8 cellular contexts compared by ENCODE assay signal in the genomic region with DNA sequence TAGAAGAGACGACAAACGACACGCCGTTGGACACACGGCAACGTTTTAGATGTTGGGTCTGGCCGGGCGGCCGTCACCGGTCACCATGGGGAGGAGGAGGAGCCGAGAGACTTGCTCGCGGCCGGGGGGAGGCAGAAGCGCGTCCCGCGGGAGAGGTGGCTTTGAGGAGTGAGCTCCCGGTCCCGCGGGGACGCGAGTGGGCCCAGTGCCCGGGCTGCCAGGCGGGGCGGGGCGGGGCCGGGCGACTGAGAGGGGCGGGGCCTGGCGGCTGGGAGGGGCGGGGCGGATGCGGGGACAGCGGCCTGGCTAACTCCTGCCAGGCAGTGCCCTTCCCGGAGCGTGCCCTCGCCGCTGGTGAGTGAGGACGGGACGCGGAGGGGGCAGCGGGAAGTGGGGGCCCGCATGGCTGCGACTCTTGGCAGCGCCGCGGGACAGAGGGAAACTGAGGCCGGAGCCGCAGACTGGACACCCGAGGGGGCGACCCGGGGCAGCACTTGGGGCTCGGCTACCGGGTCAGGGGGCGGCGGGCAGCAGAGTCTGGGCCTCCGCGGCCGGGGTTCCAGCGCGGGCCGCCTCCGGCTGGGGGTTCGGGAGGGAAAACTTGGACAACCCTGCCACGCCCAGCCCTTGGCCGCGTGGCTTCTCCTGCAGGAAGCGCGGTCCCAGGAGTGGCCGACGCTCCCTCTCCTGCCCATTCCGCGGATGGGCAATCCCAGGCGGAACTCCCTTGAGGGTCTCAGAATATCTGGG. TPM values are rescaled to one million over a fixed set of nuclear protein-coding genes. Genes with fewer than 3 reads are reported as not detected.
DNase-seq lines count a peak whose midpoint lies in the region; ATAC-seq and TF ChIP-seq lines count a peak whose summit lies in the region.

TSS of gene TSPO (plus strand) at position 309 of the 750 bp plus-strand sequence. CDS start 7,680 bp downstream, outside the sequence.

- peaks cover 8% of the 10 kb centered on the region for H3K4me1 ChIP-seq in ACC112 (ENCODE audit: control insufficient read depth, insufficient read depth, low read length, unreplicated experiment)
- H3K4me1 ChIP-seq in RWPE2 (ENCODE audit: insufficient read depth, poor library complexity, severe bottlenecking), result peaks cover 6% of the 10 kb centered on the region
- peaks cover 79 to 90% of the 10 kb centered on the region in 2 experiments for H3K4me1 ChIP-seq in neutrophil (ENCODE audit: control insufficient read depth in 1 of 2, insufficient read depth in 1 of 2, low read depth in 1 of 2, low read length in 1 of 2)
- H3K4me1 ChIP-seq in suprapubic skin, result peaks cover 66% of the 10 kb centered on the region

- no peak for TF ChIP-seq CTCF in RWPE2 (IDR thresholded peaks at IDR 0.05; ENCODE audit: poor library complexity, severe bottlenecking)
- TF ChIP-seq CTCF in neutrophil (IDR thresholded peaks at IDR 0.05), result no peak
- no peak for TF ChIP-seq CTCF in suprapubic skin (IDR thresholded peaks at IDR 0.05)

- H3K36me3 ChIP-seq in ACC112 (ENCODE audit: insufficient read depth, low read length), result no peaks in the 10 kb centered on the region
- H3K36me3 ChIP-seq in RWPE2 (ENCODE audit: low read depth), result 0 out of 2 replicates have a peak, but pooled peaks cover 7% of the 10 kb centered on the region
- H3K36me3 ChIP-seq in neutrophil, result peaks cover 9% of the 10 kb centered on the region
- H3K36me3 ChIP-seq in suprapubic skin, result no peaks in the 10 kb centered on the region

- TF ChIP-seq EP300 in suprapubic skin (IDR thresholded peaks at IDR 0.05), result no peak

- peak within 1 kb of the TSS; percentile 47 for H3K27ac ChIP-seq in ACC112 (ENCODE audit: low read depth, low read length)
- peak within 1 kb of the TSS; percentile 89 for H3K27ac ChIP-seq in RWPE2 (ENCODE audit: poor library complexity, severe bottlenecking)
- H3K27ac ChIP-seq in neutrophil, result peak within 1 kb of the TSS; percentile 93
- H3K27ac ChIP-seq in suprapubic skin, result peak within 1 kb of the TSS; percentile 94

- no peaks in the 10 kb centered on the region for H3K9me3 ChIP-seq in RWPE2 (ENCODE audit: severe bottlenecking)
- no peaks in the 10 kb centered on the region for H3K9me3 ChIP-seq in neutrophil
- H3K9me3 ChIP-seq in suprapubic skin, result no peaks in the 10 kb centered on the region

- H2AFZ ChIP-seq in ACC112 (ENCODE audit: low read length, unreplicated experiment), result peak within 1 kb of the TSS; percentile 14

- H3K27me3 ChIP-seq in ACC112 (ENCODE audit: insufficient read depth, low read length) (no peaks in the 10 kb centered on the region), RWPE2 (ENCODE audit: insufficient read depth, poor library complexity, severe bottlenecking) (no peaks in the 10 kb centered on the region), neutrophil (no peaks in the 10 kb centered on the region), suprapubic skin (no peaks in the 10 kb centered on the region)

- peak; percentile 60 for DNase-seq in GM19238 (ENCODE audit: insufficient read length, low spot score)
- DNase-seq in RWPE2 (ENCODE audit: low spot score), result peak; percentile 64
- DNase-seq in activated naive CD4-positive, alpha-beta T cell treated with anti-CD3 and anti-CD28 coated beads, Interleukin-2, amount 50 U/mL, for 16 hours, result peak; percentile 56
- DNase-seq in globus pallidus (ENCODE audit: low spot score), result peak; percentile 76
- DNase-seq in suprapubic skin (ENCODE audit: low spot score in 2 of 2), result peak; percentile 88

- WGBS in suprapubic skin, result 1% methylated on average over 13 of the region's 75 CpGs

- TF ChIP-seq POLR2A in suprapubic skin (IDR thresholded peaks at IDR 0.05), result no peak

- peaks cover 39% of the 10 kb centered on the region for H3K79me2 ChIP-seq in ACC112 (ENCODE audit: control insufficient read depth, insufficient read depth, low read length, unreplicated experiment)

- H3K4me3 ChIP-seq in ACC112 (ENCODE audit: low read depth, low read length) (peak within 1 kb of the TSS; percentile 91), RWPE2 (ENCODE audit: severe bottlenecking) (peak within 1 kb of the TSS; percentile 73), neutrophil (ENCODE audit: low read depth in 1 of 2, low read length in 1 of 2) (peak within 1 kb of the TSS; percentile 95 to 98), suprapubic skin (peak within 1 kb of the TSS; percentile 80)

- peak; percentile 47 for ATAC-seq in RWPE2 (ENCODE audit: low read depth)
- no peak for ATAC-seq in GM19328 (IDR thresholded peaks at IDR 0.05; ENCODE audit: unreplicated experiment)

RNA-seq across cellular contexts. Expression of gene TSPO, which starts in this region (rescaled TPM):
- 100 to 1,000 TPM; 346 to 897 (median 746) TPM for total RNA-seq in suprapubic skin
